In the genomic region with DNA sequence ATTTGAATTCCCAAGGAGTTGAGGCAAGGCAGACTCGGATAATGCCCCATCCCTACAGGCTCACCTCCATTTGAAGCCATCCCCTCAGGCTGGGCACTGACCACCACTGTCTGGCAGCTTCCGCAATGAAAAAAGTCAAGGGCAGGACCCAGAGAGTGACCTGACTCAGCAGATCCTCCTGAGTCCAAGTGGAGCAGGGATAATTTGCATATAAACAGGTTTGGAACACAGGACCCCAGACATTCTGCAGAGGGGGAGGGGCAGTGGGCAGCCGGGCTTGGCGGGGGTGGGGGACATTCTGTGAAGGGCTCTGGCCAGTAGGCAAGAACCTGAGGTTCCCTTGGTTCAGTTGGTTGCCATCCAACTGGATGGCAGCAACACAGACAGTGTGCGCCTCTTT, we compare ENCODE assay signal across 4 cellular contexts. TPM values are rescaled to one million over a fixed set of nuclear protein-coding genes. Genes with fewer than 3 reads are reported as not detected.
"Had no signal": no experiment of that assay in that cellular context is flagged by ENCODE, and none has a peak within 500 bp of the region (broad histone marks: within the 10 kb centered on the region; RNA-seq: fewer than 3 reads in every experiment).

NUTM2F (minus strand) TSS at position 101 of the 400 bp plus-strand sequence; CDS start at position 80, 21 bp downstream.

RNA-seq across cellular contexts. Expression of gene NUTM2F, which starts in this region (rescaled TPM):
- total RNA-seq: GM23248, H4, H9, HFFc6 had no signal
- polyA plus RNA-seq: GM23248 had no signal
